Comparison of ENCODE assay signal across 10 cellular contexts in genomic region chr19:46471778-46472543, GRCh38. TPM values are rescaled to one million over a fixed set of nuclear protein-coding genes. Genes with fewer than 3 reads are reported as not detected.
DNase-seq lines count a peak whose midpoint lies in the region; ATAC-seq and TF ChIP-seq lines count a peak whose summit lies in the region.
"Had no signal": no experiment of that assay in that cellular context is flagged by ENCODE, and none has a peak within 500 bp of the region (broad histone marks: within the 10 kb centered on the region; RNA-seq: fewer than 3 reads in every experiment).

No MANE protein-coding gene starts in this region.

- H3K27ac ChIP-seq in BLaER1 (no peak overlapping the region), left ventricle myocardium inferior (replicated peaks) (peak overlapping the region; percentile 78), psoas muscle (peak overlapping the region; percentile 6)

- peaks cover 5% of the 10 kb centered on the region for H3K4me1 Mint-ChIP-seq in activated naive CD8-positive, alpha-beta T cell treated with anti-CD3 and anti-CD28 coated beads, Interleukin-2, amount 10 ng/mL, durations not matched to agents 7 days and 5 days

- no peaks in the 10 kb centered on the region for H3K9me3 ChIP-seq in BLaER1
- H3K9me3 ChIP-seq in left ventricle myocardium inferior (replicated peaks), result no peaks in the 10 kb centered on the region
- no peaks in the 10 kb centered on the region for H3K9me3 ChIP-seq in psoas muscle

- 32 to 39% (median 36%) methylated on average over 15 of the region's 15 CpGs for WGBS in psoas muscle, 3 donors

- H3K36me3 Mint-ChIP-seq in activated naive CD8-positive, alpha-beta T cell treated with anti-CD3 and anti-CD28 coated beads, Interleukin-2, amount 10 ng/mL, durations not matched to agents 7 days and 5 days, result no peaks in the 10 kb centered on the region

- H3K27me3 ChIP-seq in BLaER1, result no peaks in the 10 kb centered on the region
- peaks cover 36% of the 10 kb centered on the region for H3K27me3 ChIP-seq in left ventricle myocardium inferior (ENCODE audit: low read depth)
- peaks cover 0 to 34% (median 17%) of the 10 kb centered on the region in 3 donors for H3K27me3 ChIP-seq in psoas muscle (ENCODE audit: insufficient read depth in 3 of 3, low read length in 2 of 3)

- H3K36me3 ChIP-seq in BLaER1 (no peaks in the 10 kb centered on the region), left ventricle myocardium inferior (no peaks in the 10 kb centered on the region), psoas muscle (ENCODE audit: insufficient read depth in 1 of 2, low read depth in 1 of 2) (no peaks in the 10 kb centered on the region)

- H3K27me3 Mint-ChIP-seq in activated naive CD8-positive, alpha-beta T cell treated with anti-CD3 and anti-CD28 coated beads, Interleukin-2, amount 10 ng/mL, durations not matched to agents 7 days and 5 days, result peaks cover 34% of the 10 kb centered on the region

- H3K27ac Mint-ChIP-seq in activated naive CD8-positive, alpha-beta T cell treated with anti-CD3 and anti-CD28 coated beads, Interleukin-2, amount 10 ng/mL, durations not matched to agents 7 days and 5 days, result no peak overlapping the region

- peak overlapping the region; percentile 82 for H3K4me2 ChIP-seq in BLaER1

- H3K4me1 ChIP-seq in BLaER1 (peaks cover 82% of the 10 kb centered on the region), left ventricle myocardium inferior (peaks cover 14% of the 10 kb centered on the region), psoas muscle (peaks cover 3% of the 10 kb centered on the region)

- no peaks in the 10 kb centered on the region for H4K20me1 ChIP-seq in BLaER1

- TF ChIP-seq CTCF in left ventricle myocardium inferior (IDR thresholded peaks at IDR 0.05; ENCODE audit: borderline replicate concordance), result no peak
- no peak for TF ChIP-seq CTCF in psoas muscle (IDR thresholded peaks at IDR 0.05)
- TF ChIP-seq CTCF in GM13977 (IDR thresholded peaks at IDR 0.05; ENCODE audit: extremely low read depth, insufficient read depth, missing control alignments), result no peak

- peak overlapping the region; percentile 54 for H3K4me3 Mint-ChIP-seq in activated naive CD8-positive, alpha-beta T cell treated with anti-CD3 and anti-CD28 coated beads, Interleukin-2, amount 10 ng/mL, durations not matched to agents 7 days and 5 days

- POLR2A ChIA-PET in activated naive CD8-positive, alpha-beta T cell treated with anti-CD3 and anti-CD28 coated beads, Interleukin-2, amount 10 ng/mL, durations not matched to agents 7 days and 5 days (lab: Charles Lee), result no interaction called here

- H3K9me3 Mint-ChIP-seq in activated naive CD8-positive, alpha-beta T cell treated with anti-CD3 and anti-CD28 coated beads, Interleukin-2, amount 10 ng/mL, durations not matched to agents 7 days and 5 days, result no peaks in the 10 kb centered on the region

- H3K4me3 ChIP-seq in BLaER1 (no peak overlapping the region), left ventricle myocardium inferior (peak overlapping the region; percentile 69), psoas muscle (peak overlapping the region; percentile 56)

- no peak for DNase-seq in activated naive CD8-positive, alpha-beta T cell treated with anti-CD3 and anti-CD28 coated beads, Interleukin-2, amount 10 ng/mL, durations not matched to agents 7 days and 5 days
- no peak for DNase-seq in left ventricle myocardium inferior
- no peak for DNase-seq in psoas muscle
- no peak for DNase-seq in dermis blood vessel endothelial cell
- no peak for DNase-seq in GM13977 (ENCODE audit: low spot score)
- DNase-seq: activated CD4-positive, alpha-beta T cell treated with anti-CD3 and anti-CD28 coated beads, Interleukin-2, amount 50 U/mL, for 1 hour; effector memory CD4-positive, alpha-beta T cell had no signal

- peak; percentile 24 for ATAC-seq in activated naive CD8-positive, alpha-beta T cell treated with anti-CD3 and anti-CD28 coated beads, Interleukin-2, amount 10 ng/mL, durations not matched to agents 7 days and 5 days (ENCODE audit: low read depth)
- ATAC-seq in psoas muscle (no peak), HG02973 (IDR thresholded peaks at IDR 0.05; ENCODE audit: unreplicated experiment) (no peak), HG03565 (IDR thresholded peaks at IDR 0.05; ENCODE audit: unreplicated experiment) (no peak)

- H3K9ac ChIP-seq in BLaER1, result no peak overlapping the region

- in situ Hi-C loops in GM13977 (cut with MboI; ENCODE audit: low pct_unique_long_range_greater_than_20kb, low sequenced_read_pairs, unreplicated experiment), result no loop called here

- intact Hi-C loops in left ventricle myocardium inferior (cut with micrococcal nuclease), result no loop called here
- intact Hi-C loops in psoas muscle (cut with DNase I), result no loop called here

RNA-seq across cellular contexts. Expression of gene PNMA8A, which starts 0.6 kb away (rescaled TPM):
- total RNA-seq in activated naive CD8-positive, alpha-beta T cell treated with anti-CD3 and anti-CD28 coated beads, Interleukin-2, amount 10 ng/mL, durations not matched to agents 7 days and 5 days, result 1 to 10 TPM; 1.7 to 1.8 TPM
- total RNA-seq in left ventricle myocardium inferior (8.4 TPM), psoas muscle (1 to 10 TPM in 2 of 4 donors, under 1 TPM in 2; 0.48 to 3.8 (median 1.5) TPM), dermis blood vessel endothelial cell (under 0.01 and 0.98 TPM in 2 replicates)
- polyA plus RNA-seq in psoas muscle, result 1 to 10 TPM in 1 of 3 donors, under 1 TPM in 2; 0.11 to 2.2 (median 0.38) TPM

RNA-seq across cellular contexts. Expression of gene PNMA8B, which starts 23.7 kb away (rescaled TPM):
- under 1 TPM; 0.22 to 0.23 TPM for total RNA-seq in activated naive CD8-positive, alpha-beta T cell treated with anti-CD3 and anti-CD28 coated beads, Interleukin-2, amount 10 ng/mL, durations not matched to agents 7 days and 5 days
- 0.55 TPM for total RNA-seq in left ventricle myocardium inferior
- under 1 TPM; 0.17 to 0.52 (median 0.43) TPM for total RNA-seq in psoas muscle
- under 1 TPM; 0.16 to 0.43 (median 0.18) TPM for polyA plus RNA-seq in psoas muscle
- under 0.01 and 0.17 TPM in 2 replicates for total RNA-seq in dermis blood vessel endothelial cell

RNA-seq across cellular contexts. Expression of gene PNMA8C, which starts 43.2 kb away (rescaled TPM):
- total RNA-seq in activated naive CD8-positive, alpha-beta T cell treated with anti-CD3 and anti-CD28 coated beads, Interleukin-2, amount 10 ng/mL, durations not matched to agents 7 days and 5 days, result under 1 TPM in 1 of 2 experiments, not detected in 1; 0.11 TPM
- total RNA-seq in left ventricle myocardium inferior (not detected), psoas muscle (not detected), dermis blood vessel endothelial cell (not detected in 2 replicates)
- under 1 TPM in 1 of 3 donors, not detected in 2; 0.01 TPM for polyA plus RNA-seq in psoas muscle

RNA-seq across cellular contexts. Expression of gene CCDC8, which starts 58.6 kb away (rescaled TPM):
- total RNA-seq in activated naive CD8-positive, alpha-beta T cell treated with anti-CD3 and anti-CD28 coated beads, Interleukin-2, amount 10 ng/mL, durations not matched to agents 7 days and 5 days, result not detected
- total RNA-seq in left ventricle myocardium inferior, result 30.8 TPM
- 1 to 10 TPM; 1.1 to 7.0 (median 2.4) TPM for total RNA-seq in psoas muscle
- polyA plus RNA-seq in psoas muscle, result 1 to 10 TPM in 1 of 3 donors, under 1 TPM in 2; 0.51 to 1.6 (median 0.84) TPM
- total RNA-seq in dermis blood vessel endothelial cell, result 0.56 and 0.68 TPM in 2 replicates
